10 cellular contexts compared by ENCODE assay signal in genomic region chr6:75084872-75085381, GRCh38.
DNase-seq lines count a peak whose midpoint lies in the region; ATAC-seq, FAIRE-seq and TF ChIP-seq lines count a peak whose summit lies in the region.
"Had no signal": no experiment of that assay in that cellular context is flagged by ENCODE, and none has a peak within 500 bp of the region (broad histone marks: within the 10 kb centered on the region; RNA-seq: fewer than 3 reads in every experiment).

No MANE protein-coding gene starts in this region.

- H4K20me1 ChIP-seq in GM23338 (replicated peaks; ENCODE audit: insufficient read depth) (no peaks in the 10 kb centered on the region), keratinocyte (ENCODE audit: control insufficient read depth, extremely low read depth, insufficient read depth, low read length) (no peaks in the 10 kb centered on the region)

- no peak overlapping the region for H3K9ac ChIP-seq in keratinocyte (ENCODE audit: control insufficient read depth, extremely low read depth, insufficient read depth, low read length)
- H3K9ac ChIP-seq in rectal smooth muscle tissue (ENCODE audit: low read length): no peak overlapping the region

- H3K4me2 ChIP-seq in GM23338 (peak overlapping the region; percentile 89), keratinocyte (ENCODE audit: control insufficient read depth, extremely low read depth, insufficient read depth, low read depth, low read length) (peak overlapping the region; percentile 54)

- no peak overlapping the region for H3K27ac ChIP-seq in GM23338 (ENCODE audit: low read depth)
- no peak overlapping the region for H3K27ac ChIP-seq in keratinocyte (ENCODE audit: control insufficient read depth, insufficient read depth, low read length)
- peak overlapping the region; percentile 25 for H3K27ac ChIP-seq in rectal smooth muscle tissue (ENCODE audit: low read depth, low read length)

- no peaks in the 10 kb centered on the region for H3K9me3 ChIP-seq in keratinocyte (ENCODE audit: control insufficient read depth, low read depth, low read length)

- peaks cover 4% of the 10 kb centered on the region for H3K27me3 Mint-ChIP-seq in GM23338 (ENCODE audit: insufficient read depth, low read depth, poor library complexity)

- no peak for FAIRE-seq in keratinocyte (lab: Jason Lieb, UNC)

- H2AFZ ChIP-seq in GM23338 (peak overlapping the region; percentile 99; the same call in 1 of the 2 replicates), keratinocyte (ENCODE audit: control insufficient read depth, low read length) (peak overlapping the region; percentile 46)

- H3K36me3 ChIP-seq in GM23338 (ENCODE audit: insufficient read depth): no peaks in the 10 kb centered on the region
- H3K36me3 ChIP-seq in keratinocyte (ENCODE audit: control insufficient read depth in 2 of 2, extremely low read depth in 1 of 2, insufficient read depth in 2 of 2, low read length in 2 of 2): peaks cover 8 to 9% of the 10 kb centered on the region in 2 experiments
- no peaks in the 10 kb centered on the region for H3K36me3 ChIP-seq in rectal smooth muscle tissue (ENCODE audit: control insufficient read depth, insufficient read depth, low read length)

- H3K27ac Mint-ChIP-seq in GM23338: no peak overlapping the region
- H3K27ac Mint-ChIP-seq: activated naive CD8-positive, alpha-beta T cell treated with anti-CD3 and anti-CD28 coated beads, Interleukin-2, amount 50 U/mL, for 24 hours; IgD-negative memory B cell had no signal

- peaks cover 4% of the 10 kb centered on the region; the same call in 1 of the 2 replicates for H3K9me2 ChIP-seq in GM23338 (ENCODE audit: insufficient read depth)

- no peaks in the 10 kb centered on the region for H3K36me3 Mint-ChIP-seq in GM23338 (ENCODE audit: low read depth)

- H3K27me3 ChIP-seq in GM23338 (ENCODE audit: insufficient read depth): peaks cover 29% of the 10 kb centered on the region
- no peaks in the 10 kb centered on the region for H3K27me3 ChIP-seq in keratinocyte (ENCODE audit: control insufficient read depth, extremely low read depth, insufficient read depth, low read length)
- H3K27me3 ChIP-seq in rectal smooth muscle tissue (ENCODE audit: control insufficient read depth, insufficient read depth, low read length): no peaks in the 10 kb centered on the region

- ATAC-seq in GM23338 (peak; percentile 98), HG02623 (IDR thresholded peaks at IDR 0.05; ENCODE audit: unreplicated experiment) (no peak)
- ATAC-seq in activated CD4-positive, CD25-positive, alpha-beta regulatory T cell treated with anti-CD3 and anti-CD28 coated beads, Interleukin-2, amount 50 U/mL, for 24 hours: no peak
- ATAC-seq: activated naive CD8-positive, alpha-beta T cell treated with anti-CD3 and anti-CD28 coated beads, Interleukin-2, amount 50 U/mL, for 24 hours had no signal

- peak overlapping the region; percentile 77 for H3K4me3 Mint-ChIP-seq in GM23338
- H3K4me3 Mint-ChIP-seq: activated naive CD8-positive, alpha-beta T cell treated with anti-CD3 and anti-CD28 coated beads, Interleukin-2, amount 50 U/mL, for 24 hours had no signal

- H3F3A ChIP-seq in GM23338 (replicated peaks; ENCODE audit: low read depth): no peaks in the 10 kb centered on the region

- peak; percentile 72 for DNase-seq in GM23338 (ENCODE audit: low spot score)
- peak; percentile 62 for DNase-seq in astrocyte of the hippocampus (ENCODE audit: low read depth, low spot score)
- no peak for DNase-seq in keratinocyte (ENCODE audit: low read depth, low spot score)
- DNase-seq in SKM-1 (lab: John Stamatoyannopoulos, UW; ENCODE audit: unreplicated experiment): no peak
- no peak for DNase-seq in NCI-H2081 treated with DMSO at 0.1 percent for 48 hours (lab: John Stamatoyannopoulos, UW)
- DNase-seq: activated naive CD8-positive, alpha-beta T cell treated with anti-CD3 and anti-CD28 coated beads, Interleukin-2, amount 50 U/mL, for 24 hours had no signal

- peaks cover 7% of the 10 kb centered on the region; the same call in 1 of the 2 replicates for H3K4me1 ChIP-seq in GM23338 (ENCODE audit: insufficient read depth)
- peaks cover 7% of the 10 kb centered on the region for H3K4me1 ChIP-seq in keratinocyte (ENCODE audit: control insufficient read depth, extremely low read depth, insufficient read depth, low read length)
- peaks cover 2% of the 10 kb centered on the region for H3K4me1 ChIP-seq in rectal smooth muscle tissue (ENCODE audit: control insufficient read depth, insufficient read depth, low read length)

- no peaks in the 10 kb centered on the region for H3K79me2 ChIP-seq in GM23338 (replicated peaks; ENCODE audit: insufficient read depth)
- no peaks in the 10 kb centered on the region for H3K79me2 ChIP-seq in keratinocyte (ENCODE audit: control insufficient read depth, insufficient read depth, low read length)

- H3K4me1 Mint-ChIP-seq in GM23338: peaks cover 16% of the 10 kb centered on the region
- H3K4me1 Mint-ChIP-seq: activated naive CD8-positive, alpha-beta T cell treated with anti-CD3 and anti-CD28 coated beads, Interleukin-2, amount 50 U/mL, for 24 hours had no signal

- H3K4me3 ChIP-seq in GM23338 (peak overlapping the region; percentile 66), keratinocyte (ENCODE audit: control insufficient read depth in 2 of 3, extremely low read depth in 1 of 3, insufficient read depth in 2 of 3, low read depth in 1 of 3, low read length in 3 of 3) (peak overlapping the region in 1 of 3 experiments; percentile 28), rectal smooth muscle tissue (ENCODE audit: low read length) (peak overlapping the region; percentile 54)

- TF ChIP-seq CTCF in GM23338 (conservative IDR thresholded peaks at IDR 0.05; ENCODE audit: low read depth in 2 of 2) (no peak), keratinocyte (optimal IDR thresholded peaks at IDR 0.05 in 1 of 3, IDR thresholded peaks at IDR 0.05 in 1 of 3, conservative IDR thresholded peaks at IDR 0.05 in 1 of 3; ENCODE audit: extremely low read depth in 1 of 3, insufficient read depth in 2 of 3, low read length in 3 of 3) (no peak)

- no peaks in the 10 kb centered on the region for H3K9me1 ChIP-seq in keratinocyte (ENCODE audit: control insufficient read depth, extremely low read depth, insufficient read depth, low read length)

- dilution Hi-C loops in keratinocyte (cut with MboI; ENCODE audit: extremely low pct_ligation_motif_present, low sequenced_read_pairs): no loop called here

- H3K9me3 Mint-ChIP-seq in GM23338: no peaks in the 10 kb centered on the region

TF ChIP-seq in GM23338, 12 proteins besides CTCF, POLR2A, EP300 and RAD21 (continues in another document):
- TF ChIP-seq NANOG (IDR thresholded peaks at IDR 0.05; ENCODE audit: borderline replicate concordance): no peak
- no peak for TF ChIP-seq ZNF462 (CRISPR knock-in tag; IDR thresholded peaks at IDR 0.05)
- no peak for TF ChIP-seq ZNF331 (CRISPR knock-in tag; IDR thresholded peaks at IDR 0.05; ENCODE audit: low read depth)

Comparison
In these comparisons a context has a peak if more than half of its experiments do, and no peak if none do; other contexts are left out.
1. DNase-seq: peak in GM23338 (single experiment) and astrocyte of the hippocampus (single experiment); none in keratinocyte (single experiment), SKM-1 (single experiment) and NCI-H2081 treated with DMSO at 0.1 percent for 48 hours (single experiment).